ENCODE assay signal across 8 cellular contexts in genomic region chr5:178551059-178551458, GRCh38. TPM values are rescaled to one million over a fixed set of nuclear protein-coding genes. Genes with fewer than 3 reads are reported as not detected.
DNase-seq lines count a peak whose midpoint lies in the region; ATAC-seq and TF ChIP-seq lines count a peak whose summit lies in the region.

No MANE protein-coding gene starts in this region.

- in situ Hi-C loops in astrocyte of the cerebellum (cut with HindIII; ENCODE audit: low sequenced_read_pairs), result no loop called here

- no peak overlapping the region for H3K9ac ChIP-seq in liver (ENCODE audit: low read depth in 1 of 2, low read length in 2 of 2)

- TF ChIP-seq RAD21 in liver (IDR thresholded peaks at IDR 0.05), result peak; percentile 68 to 73

- no peak for ATAC-seq in GM21526 (IDR thresholded peaks at IDR 0.05; ENCODE audit: low FRiP score, unreplicated experiment)
- ATAC-seq in HG03045 (IDR thresholded peaks at IDR 0.05; ENCODE audit: unreplicated experiment), result no peak
- no peak for ATAC-seq in GM18861 (IDR thresholded peaks at IDR 0.05; ENCODE audit: unreplicated experiment)

- TF ChIP-seq CTCF in C4-2B (conservative IDR thresholded peaks at IDR 0.05) (peak; percentile 59), LNCAP (IDR thresholded peaks at IDR 0.05) (peak; percentile 45), astrocyte of the cerebellum (IDR thresholded peaks at IDR 0.05; ENCODE audit: low read depth, low read length, missing control alignments) (peak; percentile 28), liver (IDR thresholded peaks at IDR 0.05; ENCODE audit: low read depth, low read length, missing input control) (peak; percentile 50)

- H3K27me3 ChIP-seq in liver (ENCODE audit: control insufficient read depth in 4 of 4, insufficient read depth in 4 of 4, low read length in 3 of 4), result no peaks in the 10 kb centered on the region

- no peaks in the 10 kb centered on the region for H3K4me1 ChIP-seq in liver (ENCODE audit: control insufficient read depth in 4 of 4, insufficient read depth in 4 of 4, low read length in 3 of 4)

- H3K9me3 ChIP-seq in liver (ENCODE audit: control insufficient read depth in 4 of 4, low read length in 3 of 4), result no peaks in the 10 kb centered on the region

- H3K27ac ChIP-seq in C4-2B (no peak overlapping the region), liver (ENCODE audit: low read depth in 1 of 2, low read length in 2 of 2) (no peak overlapping the region)

- DNase-seq in astrocyte of the cerebellum (ENCODE audit: low read depth), result peak; percentile 18
- no peak for DNase-seq in stimulated activated CD4-positive, alpha-beta T cell treated with anti-CD3 and anti-CD28 coated beads, Interleukin-4, amount 100 ng/mL, for 4 hours

- no peaks in the 10 kb centered on the region for H3K36me3 ChIP-seq in liver (ENCODE audit: control insufficient read depth in 4 of 4, insufficient read depth in 3 of 4, low read depth in 1 of 4, low read length in 3 of 4)

- H3K4me3 ChIP-seq in astrocyte of the cerebellum (ENCODE audit: low read depth, low read length) (no peak overlapping the region), liver (ENCODE audit: low read depth in 1 of 3, low read length in 3 of 3) (no peak overlapping the region)

TF ChIP-seq in liver, 16 proteins besides CTCF, POLR2A, EP300 and RAD21:
- TF ChIP-seq HNF4A (conservative IDR thresholded peaks at IDR 0.05) (no peak), FOXA2 (IDR thresholded peaks at IDR 0.05) (no peak)
TF ChIP-seq in liver: peak in this region for 0.

RNA-seq across cellular contexts. Expression of gene COL23A1, which starts 39.1 kb away (rescaled TPM):
- 1 to 10 TPM in 1 of 2 donors, under 1 TPM in 1; 0.33 to 1.4 TPM for total RNA-seq in liver
- polyA plus RNA-seq in liver, result under 1 TPM; 0.08 to 0.21 TPM
